In genomic region chr15:39785806-39786205, GRCh38 we compare ENCODE assay signal across 14 cellular contexts. TPM values are rescaled to one million over a fixed set of nuclear protein-coding genes. Genes with fewer than 3 reads are reported as not detected.
DNase-seq lines count a peak whose midpoint lies in the region; ATAC-seq and TF ChIP-seq lines count a peak whose summit lies in the region.
"Had no signal": no experiment of that assay in that cellular context is flagged by ENCODE, and none has a peak within 500 bp of the region (broad histone marks: within the 10 kb centered on the region; RNA-seq: fewer than 3 reads in every experiment).

No MANE protein-coding gene starts in this region.

- H3K27ac Mint-ChIP-seq in GM23338, result peak overlapping the region; percentile 55; the same call in 1 of the 2 replicates

- no peaks in the 10 kb centered on the region for H3K36me3 ChIP-seq in GM23338 (ENCODE audit: insufficient read depth)
- no peaks in the 10 kb centered on the region for H3K36me3 ChIP-seq in iPS-20b (ENCODE audit: insufficient read depth, low read depth, low read length)

- H3K79me2 ChIP-seq in GM23338 (replicated peaks; ENCODE audit: insufficient read depth), result peaks cover 27% of the 10 kb centered on the region

- DNase-seq in DMS79 treated with DMSO at 0.1 percent for 48 hours (lab: John Stamatoyannopoulos, UW) (peak; percentile 8), DMS79 (lab: John Stamatoyannopoulos, UW) (no peak), GM23338 (ENCODE audit: low spot score) (no peak), NCI-H69 (lab: John Stamatoyannopoulos, UW) (peak; percentile 82), mucosa of gallbladder (ENCODE audit: low spot score) (no peak)
- DNase-seq in stimulated activated CD4-positive, alpha-beta T cell treated with anti-CD3 and anti-CD28 coated beads, Interleukin-4, amount 100 ng/mL, for 24 hours, result no peak
- DNase-seq: effector CD4-positive, alpha-beta T cell; MG63; psoas muscle; stimulated activated CD4-positive, alpha-beta T cell treated with anti-CD3 and anti-CD28 coated beads, Interleukin-4, amount 100 ng/mL, for 4 hours had no signal

- peaks cover 72% of the 10 kb centered on the region for H3K4me1 Mint-ChIP-seq in GM23338

- ATAC-seq in GM23338 (no peak), GM21528 (IDR thresholded peaks at IDR 0.05; ENCODE audit: low FRiP score, unreplicated experiment) (no peak)
- ATAC-seq: naive thymus-derived CD8-positive, alpha-beta T cell; psoas muscle had no signal

- no peaks in the 10 kb centered on the region; the same call in 2 of the 3 replicates for H3K9me3 Mint-ChIP-seq in GM23338
- H3K9me3 Mint-ChIP-seq: naive thymus-derived CD8-positive, alpha-beta T cell had no signal

- peaks cover 2% of the 10 kb centered on the region for H3K27me3 Mint-ChIP-seq in GM23338 (ENCODE audit: insufficient read depth, low read depth, poor library complexity)
- H3K27me3 Mint-ChIP-seq: naive thymus-derived CD8-positive, alpha-beta T cell had no signal

- H3K27me3 ChIP-seq in GM23338 (ENCODE audit: insufficient read depth) (no peaks in the 10 kb centered on the region), iPS-20b (ENCODE audit: insufficient read depth, low read length) (no peaks in the 10 kb centered on the region)
- H3K27me3 ChIP-seq: MG63 had no signal

- peaks cover 64% of the 10 kb centered on the region for H3K4me1 ChIP-seq in GM23338 (ENCODE audit: insufficient read depth)
- H3K4me1 ChIP-seq in iPS-20b (ENCODE audit: insufficient read depth, low read length), result peaks cover 60% of the 10 kb centered on the region
- H3K4me1 ChIP-seq: psoas muscle had no signal

- H3K27ac ChIP-seq in GM23338 (ENCODE audit: low read depth) (peak overlapping the region; percentile 47), iPS-20b (ENCODE audit: low read length) (no peak overlapping the region)
- H3K27ac ChIP-seq: psoas muscle had no signal

- TF ChIP-seq CTCF in GM23338 (conservative IDR thresholded peaks at IDR 0.05; ENCODE audit: low read depth in 2 of 2), result no peak

- H3K4me3 Mint-ChIP-seq in GM23338, result peak overlapping the region; percentile 78

- H3K4me3 ChIP-seq in GM23338 (no peak overlapping the region), iPS-20b (ENCODE audit: low read length) (peak overlapping the region; percentile 97; the same call in 1 of the 2 replicates)
- H3K4me3 ChIP-seq: MG63, psoas muscle, smooth muscle cell had no signal

- no peaks in the 10 kb centered on the region for H4K20me1 ChIP-seq in GM23338 (replicated peaks; ENCODE audit: insufficient read depth)

- peak overlapping the region; percentile 94; the same call in 1 of the 2 replicates for H3K4me2 ChIP-seq in GM23338
- H3K4me2 ChIP-seq: smooth muscle cell had no signal

- H3K9me2 ChIP-seq in GM23338 (ENCODE audit: insufficient read depth), result no peaks in the 10 kb centered on the region

- no peaks in the 10 kb centered on the region; the same call in 2 of the 3 replicates for H3K36me3 Mint-ChIP-seq in GM23338 (ENCODE audit: low read depth)

- H2AFZ ChIP-seq in GM23338, result no peak overlapping the region

- H3F3A ChIP-seq in GM23338 (replicated peaks; ENCODE audit: low read depth), result no peaks in the 10 kb centered on the region; the same call in 1 of the 2 replicates

- H3K9ac ChIP-seq in iPS-20b (ENCODE audit: low read depth, low read length), result peak overlapping the region; percentile 96; the same call in 1 of the 2 replicates

- no peaks in the 10 kb centered on the region for H3K9me3 ChIP-seq in iPS-20b (ENCODE audit: insufficient read depth, low read depth, low read length)
- H3K9me3 ChIP-seq: MG63, psoas muscle had no signal

TF ChIP-seq in GM23338, 12 proteins besides CTCF, POLR2A, EP300 and RAD21 (continues in another document):
- no peak for TF ChIP-seq REST (IDR thresholded peaks at IDR 0.05; ENCODE audit: unreplicated experiment)
- TF ChIP-seq ZNF114 (CRISPR knock-in tag; IDR thresholded peaks at IDR 0.05), result no peak
- TF ChIP-seq JUNB (IDR thresholded peaks at IDR 0.05; ENCODE audit: unreplicated experiment), result no peak
- no peak for TF ChIP-seq CREB1 (CRISPR knock-in tag; IDR thresholded peaks at IDR 0.05; ENCODE audit: low read depth)
- no peak for TF ChIP-seq ZNF462 (CRISPR knock-in tag; IDR thresholded peaks at IDR 0.05)
- TF ChIP-seq STAT1 (IDR thresholded peaks at IDR 0.05; ENCODE audit: unreplicated experiment), result no peak
- no peak for TF ChIP-seq EZH2 (IDR thresholded peaks at IDR 0.05; ENCODE audit: low read depth, unreplicated experiment)
- no peak for TF ChIP-seq NANOG (IDR thresholded peaks at IDR 0.05; ENCODE audit: borderline replicate concordance)

RNA-seq across cellular contexts. Expression of gene FSIP1, which starts 3.2 kb away (rescaled TPM):
- total RNA-seq in GM23338 (2014; rRNA removed; shearing (Covaris generic)), result 0.70 and 2.1 TPM in 2 replicates
- 0.68 and 0.92 TPM in 2 replicates for polyA plus RNA-seq in GM23338 (2016; fragmentation: Nextera tagmentation; extraction: Ambion mirVana)
- 0.81 TPM for total RNA-seq in mucosa of gallbladder

Comparison
In these comparisons a context has a peak if more than half of its experiments do, and no peak if none do; other contexts are left out.
1. DNase-seq: peak in DMS79 treated with DMSO at 0.1 percent for 48 hours (single experiment) and NCI-H69 (single experiment); none in DMS79 (single experiment), GM23338 (single experiment), mucosa of gallbladder (single experiment) and stimulated activated CD4-positive, alpha-beta T cell treated with anti-CD3 and anti-CD28 coated beads, Interleukin-4, amount 100 ng/mL, for 24 hours (single experiment).